22 cellular contexts compared by ENCODE assay signal in genomic region chr3:2599471-2599870, GRCh38.
"Had no signal": no experiment of that assay in that cellular context is flagged by ENCODE, and none has a peak within 500 bp of the region (broad histone marks: within the 10 kb centered on the region; RNA-seq: fewer than 3 reads in every experiment).

No MANE protein-coding gene starts in this region.

- H3K27me3 ChIP-seq: esophagus squamous epithelium, foreskin keratinocyte, neural progenitor cell, right lobe of liver, stomach, tibial artery had no signal

- H3K27ac Mint-ChIP-seq: effector memory CD8-positive, alpha-beta T cell; natural killer cell treated with Interleukin-12 subunit alpha and Interleukin-12 subunit beta and Interleukin-15 and Interleukin-18, amount 100 ng/mL, for 72 hours; neural progenitor cell; progenitor cell of endocrine pancreas; stimulated activated effector memory CD8-positive, alpha-beta T cell treated with anti-CD3 and anti-CD28 coated beads, Interleukin-12 subunit alpha, Interleukin-12 subunit beta, amount 100 ng/mL, for 72 hours; type B pancreatic cell had no signal

- H3K4me3 Mint-ChIP-seq: effector memory CD8-positive, alpha-beta T cell; natural killer cell treated with Interleukin-12 subunit alpha and Interleukin-12 subunit beta and Interleukin-15 and Interleukin-18, amount 100 ng/mL, for 72 hours; neural progenitor cell; stimulated activated effector memory CD8-positive, alpha-beta T cell treated with anti-CD3 and anti-CD28 coated beads, Interleukin-12 subunit alpha, Interleukin-12 subunit beta, amount 100 ng/mL, for 72 hours; type B pancreatic cell had no signal

- ATAC-seq: effector memory CD8-positive, alpha-beta T cell; foreskin keratinocyte; left ventricle myocardium superior; lower lobe of right lung; natural killer cell treated with Interleukin-12 subunit alpha and Interleukin-12 subunit beta and Interleukin-15 and Interleukin-18, amount 100 ng/mL, for 72 hours; right lobe of liver; stimulated activated effector memory CD8-positive, alpha-beta T cell treated with anti-CD3 and anti-CD28 coated beads, Interleukin-12 subunit alpha, Interleukin-12 subunit beta, amount 100 ng/mL, for 72 hours had no signal

- H2AFZ ChIP-seq: neural progenitor cell, parathyroid adenoma had no signal

- H3K79me2 ChIP-seq: parathyroid adenoma had no signal

- H3K27ac ChIP-seq: esophagus squamous epithelium, foreskin keratinocyte, lower lobe of right lung, neural progenitor cell, parathyroid adenoma, right lobe of liver, stomach, tibial artery had no signal

- H3K27me3 Mint-ChIP-seq: effector memory CD8-positive, alpha-beta T cell; natural killer cell treated with Interleukin-12 subunit alpha and Interleukin-12 subunit beta and Interleukin-15 and Interleukin-18, amount 100 ng/mL, for 72 hours; progenitor cell of endocrine pancreas; type B pancreatic cell had no signal

- H3K9me3 Mint-ChIP-seq: effector memory CD8-positive, alpha-beta T cell; neural progenitor cell; stimulated activated effector memory CD8-positive, alpha-beta T cell treated with anti-CD3 and anti-CD28 coated beads, Interleukin-12 subunit alpha, Interleukin-12 subunit beta, amount 100 ng/mL, for 72 hours; type B pancreatic cell had no signal

- H3K36me3 ChIP-seq: esophagus squamous epithelium, lower lobe of right lung, neural progenitor cell, right lobe of liver, stomach, tibial artery had no signal

- H3K4me3 ChIP-seq: esophagus squamous epithelium, lower lobe of right lung, neural progenitor cell, right lobe of liver, smooth muscle cell, stomach, tibial artery had no signal

- H3K4me1 ChIP-seq: esophagus squamous epithelium, foreskin keratinocyte, lower lobe of right lung, neural progenitor cell, right lobe of liver, stomach had no signal

- DNase-seq: cortex of kidney; effector memory CD8-positive, alpha-beta T cell; erythroblast; esophagus squamous epithelium; foreskin keratinocyte; head of caudate nucleus; left ventricle myocardium superior; lower lobe of right lung; right lobe of liver; stimulated activated CD4-positive, alpha-beta T cell treated with anti-CD3 and anti-CD28 coated beads, Interleukin-12 subunit alpha, Interleukin-12 subunit beta, amount 100 ng/mL, for 4 hours; stimulated activated CD4-positive, alpha-beta T cell treated with anti-CD3 and anti-CD28 coated beads, Interleukin-1b, Interleukin-23, amount 100 ng/mL, for 48 hours; stimulated activated CD4-positive, alpha-beta T cell treated with anti-CD3 and anti-CD28 coated beads, Interleukin-4, amount 100 ng/mL, for 1 hour; stimulated activated naive CD4-positive, alpha-beta T cell treated with Interleukin-2 at 50 U/mL for 16 hours; stomach; tibial artery had no signal

- H3K4me1 Mint-ChIP-seq: neural progenitor cell; stimulated activated effector memory CD8-positive, alpha-beta T cell treated with anti-CD3 and anti-CD28 coated beads, Interleukin-12 subunit alpha, Interleukin-12 subunit beta, amount 100 ng/mL, for 72 hours had no signal

- H3K4me2 ChIP-seq: neural progenitor cell, smooth muscle cell had no signal

- H3K36me3 Mint-ChIP-seq: natural killer cell treated with Interleukin-12 subunit alpha and Interleukin-12 subunit beta and Interleukin-15 and Interleukin-18, amount 100 ng/mL, for 72 hours; neural progenitor cell; stimulated activated effector memory CD8-positive, alpha-beta T cell treated with anti-CD3 and anti-CD28 coated beads, Interleukin-12 subunit alpha, Interleukin-12 subunit beta, amount 100 ng/mL, for 72 hours; type B pancreatic cell had no signal
